In genomic region chr11:34053161-34053686, GRCh38 we compare ENCODE assay signal across 1 cellular context.
TF ChIP-seq lines count a peak whose summit lies in the region.

No MANE protein-coding gene starts in this region.

TF ChIP-seq in GM12878, 131 proteins besides CTCF, POLR2A, EP300 and RAD21 (continued from another document and continues in another):
- TF ChIP-seq PRDM15 (CRISPR knock-in tag; IDR thresholded peaks at IDR 0.05) (no peak), NFXL1 (IDR thresholded peaks at IDR 0.05; ENCODE audit: borderline replicate concordance) (no peak), GATAD2B (conservative IDR thresholded peaks at IDR 0.05; ENCODE audit: low read depth) (no peak), GABPA (IDR thresholded peaks at IDR 0.05; ENCODE audit: low read depth) (no peak), RAD51 (IDR thresholded peaks at IDR 0.05) (0 out of 2 replicates have a peak, but pooled peaks have one; percentile 12), NFIC (IDR thresholded peaks at IDR 0.05; ENCODE audit: low read depth, low read length) (no peak), FOXK2 (IDR thresholded peaks at IDR 0.05) (no peak), MYB (IDR thresholded peaks at IDR 0.05; ENCODE audit: borderline replicate concordance, low read depth, low read length) (no peak), MTA2 (IDR thresholded peaks at IDR 0.05; ENCODE audit: low read depth) (no peak), STAT3 (IDR thresholded peaks at IDR 0.05; ENCODE audit: low read depth, low read length) (no peak), SUZ12 (IDR thresholded peaks at IDR 0.05; ENCODE audit: unreplicated experiment) (no peak), CEBPZ (IDR thresholded peaks at IDR 0.05; ENCODE audit: low read depth, low read length) (no peak), SIX5 (IDR thresholded peaks at IDR 0.05; ENCODE audit: low read depth, low read length, severe bottlenecking) (no peak), EED (IDR thresholded peaks at IDR 0.05; ENCODE audit: low read depth) (no peak), ETV6 (conservative IDR thresholded peaks at IDR 0.05 in 1 of 2, IDR thresholded peaks at IDR 0.05 in 1 of 2; ENCODE audit: borderline replicate concordance in 1 of 2, low read depth in 1 of 2) (no peak), SMAD5 (IDR thresholded peaks at IDR 0.05; ENCODE audit: low read depth) (no peak), E2F4 (IDR thresholded peaks at IDR 0.05; ENCODE audit: low read depth, low read length) (no peak), RFX5 (IDR thresholded peaks at IDR 0.05; ENCODE audit: low read depth, low read length) (no peak), PML (IDR thresholded peaks at IDR 0.05; ENCODE audit: low read length) (0 out of 2 replicates have a peak, but pooled peaks have one; percentile 46), HDAC2 (IDR thresholded peaks at IDR 0.05) (no peak), ZBTB33 (IDR thresholded peaks at IDR 0.05) (no peak), ZBED1 (IDR thresholded peaks at IDR 0.05; ENCODE audit: borderline replicate concordance) (no peak), CBX3 (IDR thresholded peaks at IDR 0.05; ENCODE audit: borderline replicate concordance, low read depth) (no peak), CHD1 (IDR thresholded peaks at IDR 0.05; ENCODE audit: low read depth, low read length) (no peak), YBX1 (IDR thresholded peaks at IDR 0.05) (no peak), NR2C2 (IDR thresholded peaks at IDR 0.05; ENCODE audit: borderline replicate concordance, control insufficient read depth, insufficient read length, low read depth) (no peak), CREB1 (IDR thresholded peaks at IDR 0.05; ENCODE audit: low read depth) (no peak), JUNB (IDR thresholded peaks at IDR 0.05) (no peak), BACH1 (IDR thresholded peaks at IDR 0.05; ENCODE audit: borderline replicate concordance) (no peak; the same call in 1 of the 2 replicates), RB1 (IDR thresholded peaks at IDR 0.05; ENCODE audit: borderline replicate concordance) (no peak), FOS (IDR thresholded peaks at IDR 0.05; ENCODE audit: borderline replicate concordance, extremely low read depth, insufficient read length) (no peak), JUND (IDR thresholded peaks at IDR 0.05; ENCODE audit: low read depth, low read length) (no peak), IRF5 (IDR thresholded peaks at IDR 0.05; ENCODE audit: borderline replicate concordance) (no peak), BHLHE40 (IDR thresholded peaks at IDR 0.05; ENCODE audit: borderline replicate concordance in 1 of 2, low read depth in 2 of 2, low read length in 1 of 2) (peak in 1 of 2 experiments; percentile 25; a peak in 1 of 4 replicates), RELA (IDR thresholded peaks at IDR 0.05; ENCODE audit: borderline replicate concordance, partially characterized antibody) (no peak), MTA3 (IDR thresholded peaks at IDR 0.05; ENCODE audit: borderline replicate concordance, low read length) (no peak), ASH2L (IDR thresholded peaks at IDR 0.05; ENCODE audit: borderline replicate concordance, low read depth) (0 out of 2 replicates have a peak, but pooled peaks have one; percentile 8), BCL3 (IDR thresholded peaks at IDR 0.05; ENCODE audit: borderline replicate concordance, insufficient read depth, low read depth, low read length, poor library complexity, severe bottlenecking) (peak; percentile 27), TAF1 (IDR thresholded peaks at IDR 0.05; ENCODE audit: borderline replicate concordance, low read depth, low read length) (peak; percentile 74), NRF1 (conservative IDR thresholded peaks at IDR 0.05; ENCODE audit: low read depth, low read length) (no peak), SUPT20H (IDR thresholded peaks at IDR 0.05; ENCODE audit: borderline replicate concordance, control insufficient read depth, low read depth, low read length) (no peak), ZNF24 (IDR thresholded peaks at IDR 0.05) (no peak), PAX5 (IDR thresholded peaks at IDR 0.05; ENCODE audit: borderline replicate concordance, low read depth, low read length) (no peak), TCF7 (IDR thresholded peaks at IDR 0.05; ENCODE audit: borderline replicate concordance) (no peak), IKZF2 (IDR thresholded peaks at IDR 0.05) (no peak; a peak in 1 of 4 replicates), SMC3 (IDR thresholded peaks at IDR 0.05; ENCODE audit: borderline replicate concordance, low read length) (no peak), KDM1A (IDR thresholded peaks at IDR 0.05; ENCODE audit: borderline replicate concordance) (no peak), TCF3 (IDR thresholded peaks at IDR 0.05; ENCODE audit: borderline replicate concordance, insufficient read depth, low read depth, low read length) (no peak)
- TF ChIP-seq, protein P1, sequence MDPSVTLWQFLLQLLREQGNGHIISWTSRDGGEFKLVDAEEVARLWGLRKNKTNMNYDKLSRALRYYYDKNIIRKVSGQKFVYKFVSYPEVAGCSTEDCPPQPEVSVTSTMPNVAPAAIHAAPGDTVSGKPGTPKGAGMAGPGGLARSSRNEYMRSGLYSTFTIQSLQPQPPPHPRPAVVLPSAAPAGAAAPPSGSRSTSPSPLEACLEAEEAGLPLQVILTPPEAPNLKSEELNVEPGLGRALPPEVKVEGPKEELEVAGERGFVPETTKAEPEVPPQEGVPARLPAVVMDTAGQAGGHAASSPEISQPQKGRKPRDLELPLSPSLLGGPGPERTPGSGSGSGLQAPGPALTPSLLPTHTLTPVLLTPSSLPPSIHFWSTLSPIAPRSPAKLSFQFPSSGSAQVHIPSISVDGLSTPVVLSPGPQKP (IDR thresholded peaks at IDR 0.05; ENCODE audit: low read depth, low read length), result no peak
- TF ChIP-seq, protein P2, sequence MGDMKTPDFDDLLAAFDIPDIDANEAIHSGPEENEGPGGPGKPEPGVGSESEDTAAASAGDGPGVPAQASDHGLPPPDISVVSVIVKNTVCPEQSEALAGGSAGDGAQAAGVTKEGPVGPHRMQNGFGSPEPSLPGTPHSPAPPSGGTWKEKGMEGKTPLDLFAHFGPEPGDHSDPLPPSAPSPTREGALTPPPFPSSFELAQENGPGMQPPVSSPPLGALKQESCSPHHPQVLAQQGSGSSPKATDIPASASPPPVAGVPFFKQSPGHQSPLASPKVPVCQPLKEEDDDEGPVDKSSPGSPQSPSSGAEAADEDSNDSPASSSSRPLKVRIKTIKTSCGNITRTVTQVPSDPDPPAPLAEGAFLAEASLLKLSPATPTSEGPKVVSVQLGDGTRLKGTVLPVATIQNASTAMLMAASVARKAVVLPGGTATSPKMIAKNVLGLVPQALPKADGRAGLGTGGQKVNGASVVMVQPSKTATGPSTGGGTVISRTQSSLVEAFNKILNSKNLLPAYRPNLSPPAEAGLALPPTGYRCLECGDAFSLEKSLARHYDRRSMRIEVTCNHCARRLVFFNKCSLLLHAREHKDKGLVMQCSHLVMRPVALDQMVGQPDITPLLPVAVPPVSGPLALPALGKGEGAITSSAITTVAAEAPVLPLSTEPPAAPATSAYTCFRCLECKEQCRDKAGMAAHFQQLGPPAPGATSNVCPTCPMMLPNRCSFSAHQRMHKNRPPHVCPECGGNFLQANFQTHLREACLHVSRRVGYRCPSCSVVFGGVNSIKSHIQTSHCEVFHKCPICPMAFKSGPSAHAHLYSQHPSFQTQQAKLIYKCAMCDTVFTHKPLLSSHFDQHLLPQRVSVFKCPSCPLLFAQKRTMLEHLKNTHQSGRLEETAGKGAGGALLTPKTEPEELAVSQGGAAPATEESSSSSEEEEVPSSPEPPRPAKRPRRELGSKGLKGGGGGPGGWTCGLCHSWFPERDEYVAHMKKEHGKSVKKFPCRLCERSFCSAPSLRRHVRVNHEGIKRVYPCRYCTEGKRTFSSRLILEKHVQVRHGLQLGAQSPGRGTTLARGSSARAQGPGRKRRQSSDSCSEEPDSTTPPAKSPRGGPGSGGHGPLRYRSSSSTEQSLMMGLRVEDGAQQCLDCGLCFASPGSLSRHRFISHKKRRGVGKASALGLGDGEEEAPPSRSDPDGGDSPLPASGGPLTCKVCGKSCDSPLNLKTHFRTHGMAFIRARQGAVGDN (IDR thresholded peaks at IDR 0.05), result 0 out of 2 replicates have a peak, but pooled peaks have one; percentile 24
